In the genomic region with DNA sequence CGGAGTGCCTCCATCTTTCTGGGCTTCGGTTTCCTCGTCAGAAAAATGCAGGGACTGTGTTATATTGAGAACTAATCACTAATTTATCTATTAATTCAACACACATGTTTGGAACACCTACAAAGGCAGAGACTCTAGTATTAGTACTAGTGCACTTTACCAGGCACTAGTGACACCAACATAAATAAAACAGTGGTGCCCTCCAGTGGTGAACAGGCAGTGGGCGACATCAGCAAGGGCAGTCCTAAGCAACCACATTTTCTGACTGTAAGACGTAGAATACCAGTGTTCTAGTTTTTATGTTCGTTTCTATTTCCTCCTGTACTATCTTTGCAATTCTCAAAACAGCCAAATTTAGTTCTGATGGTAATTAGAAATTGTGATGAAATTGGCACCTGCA, we compare ENCODE assay signal across 8 cellular contexts.
A peak's percentile ranks its signal among the peaks of the same experiment; 100 is the strongest.
DNase-seq lines count a peak whose midpoint lies in the region; ATAC-seq, FAIRE-seq and TF ChIP-seq lines count a peak whose summit lies in the region.

No MANE protein-coding gene starts in this region.

- TF ChIP-seq CTCF in A549 (IDR thresholded peaks at IDR 0.05) (peak; percentile 33), H9 (conservative IDR thresholded peaks at IDR 0.05) (peak; percentile 88)

- POLR2A ChIA-PET in A549 (lab: Yijun Ruan, JAX): no interaction called here

- no peaks in the 10 kb centered on the region; the same call in 1 of the 2 replicates for H3K27me3 Mint-ChIP-seq in H9 (ENCODE audit: low read depth)

- ATAC-seq in A549 (peak; percentile 62 to 84; a peak in 4 of 6 replicates), HG03097 (IDR thresholded peaks at IDR 0.05; ENCODE audit: low FRiP score, unreplicated experiment) (no peak)

- no peaks in the 10 kb centered on the region for H3K23me2 ChIP-seq in H9 (ENCODE audit: insufficient read length, low read depth, low read length, poor library complexity, severe bottlenecking)

- H3T11ph ChIP-seq in H9 (ENCODE audit: low read length): no peak overlapping the region

- no peak overlapping the region for H4K5ac ChIP-seq in H9 (ENCODE audit: insufficient read length, low read depth, low read length)

- H2BK15ac ChIP-seq in H9 (ENCODE audit: low read depth, low read length): no peak overlapping the region

- H3K4me2 ChIP-seq in A549 (no peak overlapping the region), H9 (ENCODE audit: insufficient read depth, insufficient read length, low read length) (no peak overlapping the region)

- no peak overlapping the region for H3K27ac Mint-ChIP-seq in H9

- no peak overlapping the region for H2BK20ac ChIP-seq in H9 (ENCODE audit: low read depth, low read length, poor library complexity, severe bottlenecking)

- H3K27ac ChIP-seq in A549 (no peak overlapping the region), H9 (ENCODE audit: insufficient read length, low read depth, low read length) (no peak overlapping the region)

- H3K9me3 ChIP-seq in A549: no peaks in the 10 kb centered on the region
- H3K9me3 ChIP-seq in H9 (ENCODE audit: control insufficient read depth, low read depth, low read length): no peaks in the 10 kb centered on the region

- no peak overlapping the region for H2BK12ac ChIP-seq in H9 (ENCODE audit: insufficient read length, low read depth, low read length)

- no peaks in the 10 kb centered on the region; a peak in 1 of 7 replicates for H3K36me3 Mint-ChIP-seq in H9 (ENCODE audit: insufficient read depth in 1 of 3, low read depth in 3 of 3)

- no peak overlapping the region for H3K18ac ChIP-seq in H9 (ENCODE audit: insufficient read length, low read depth, low read length)

- no peaks in the 10 kb centered on the region for H3K79me1 ChIP-seq in H9 (ENCODE audit: insufficient read depth, low read depth, low read length, poor library complexity, severe bottlenecking)

- peak; percentile 24 to 42 for DNase-seq in A549 (ENCODE audit: low read depth in 1 of 2, low spot score in 1 of 2)
- peak; percentile 41 for DNase-seq in G401 (ENCODE audit: low spot score)
- DNase-seq in H9: peak; percentile 41
- peak; percentile 18 for DNase-seq in NCI-H1092 (lab: John Stamatoyannopoulos, UW)
- peak; percentile 31 to 32 for DNase-seq in activated T-cell treated with anti-CD3 and anti-CD28 coated beads, Interleukin-2, amount 50 U/mL, for 48 hours
- DNase-seq in iris pigment epithelial cell (ENCODE audit: low read depth): peak; percentile 15
- DNase-seq in urothelium cell line (ENCODE audit: low spot score): peak; percentile 44

- no peak overlapping the region for H3K9ac ChIP-seq in H9 (ENCODE audit: extremely low read depth, insufficient read length, low read length)

- no peak overlapping the region for H2BK5ac ChIP-seq in H9 (ENCODE audit: insufficient read length, low read length)

- no peaks in the 10 kb centered on the region for H3K79me2 ChIP-seq in H9 (ENCODE audit: insufficient read depth, low read length)

- TF ChIP-seq POLR2A in A549 (IDR thresholded peaks at IDR 0.05; ENCODE audit: low read length): no peak

- in situ Hi-C loops in G401 (cut with HindIII; ENCODE audit: low sequenced_read_pairs): no loop called here

- H3K4me3 Mint-ChIP-seq in H9: no peak overlapping the region

- no peak overlapping the region for H3K4ac ChIP-seq in H9 (ENCODE audit: low read depth, low read length)

- H3K4me1 ChIP-seq in A549 (peaks cover 15% of the 10 kb centered on the region), H9 (ENCODE audit: insufficient read depth, low read length) (no peaks in the 10 kb centered on the region)

- H3K56ac ChIP-seq in H9 (ENCODE audit: insufficient read length, low read depth, low read length): no peak overlapping the region

- peak in 1 of 2 experiments; percentile 46; a peak in 3 of 5 replicates for TF ChIP-seq RAD21 in A549 (conservative IDR thresholded peaks at IDR 0.05 in 1 of 2, IDR thresholded peaks at IDR 0.05 in 1 of 2)

- no peaks in the 10 kb centered on the region for H3K9me3 Mint-ChIP-seq in H9

- H2AFZ ChIP-seq in H9 (ENCODE audit: low read length): no peak overlapping the region

- no peaks in the 10 kb centered on the region for H4K20me1 ChIP-seq in H9 (ENCODE audit: control insufficient read depth, insufficient read depth, insufficient read length)

- peaks cover 28 to 34% of the 10 kb centered on the region in 2 experiments for H3K4me1 Mint-ChIP-seq in H9

- H3K23ac ChIP-seq in H9 (ENCODE audit: insufficient read length, low read depth, low read length): no peak overlapping the region

- 83% methylated on average over 6 of the region's 6 CpGs for WGBS in A549 (ENCODE audit: missing lambda C conversion rate)
- no CpG with 5 or more reads among the region's 6 CpGs for WGBS in H9 (ENCODE audit: extremely low coverage, insufficient read length, low lambda C conversion rate)

- H3K4me3 ChIP-seq in A549: no peak overlapping the region

- H2AK5ac ChIP-seq in H9 (ENCODE audit: insufficient read length, low read length): no peak overlapping the region

- CTCF ChIA-PET in A549 (lab: Yijun Ruan, JAX): interaction anchor here (0.8 to 0.9 kb wide), 2 partner anchors 17 to 113 kb away, joined by 3 read pairs; no protein-coding TSS in a partner anchor

- H4K8ac ChIP-seq in H9 (replicated peaks; ENCODE audit: insufficient read length, low read depth, low read length): no peak overlapping the region

- no peak for FAIRE-seq in A549 (lab: Jason Lieb, UNC)
- no peak for FAIRE-seq in urothelium cell line (lab: Jason Lieb, UNC)

- no peak overlapping the region for H4K91ac ChIP-seq in H9 (ENCODE audit: insufficient read length, low read depth, low read length)

- H3K14ac ChIP-seq in H9 (ENCODE audit: insufficient read depth, low read length): no peak overlapping the region

- no peaks in the 10 kb centered on the region for H3K27me3 ChIP-seq in H9 (ENCODE audit: insufficient read depth, low read length)

- no peak overlapping the region for H2BK120ac ChIP-seq in H9 (ENCODE audit: low read depth, low read length, poor library complexity, severe bottlenecking)

- no peak for TF ChIP-seq EP300 in A549 (IDR thresholded peaks at IDR 0.05)

TF ChIP-seq in A549, 52 proteins besides CTCF, POLR2A, EP300 and RAD21:
- TF ChIP-seq CEBPB (IDR thresholded peaks at IDR 0.05): no peak
- no peak for TF ChIP-seq ELK1 (IDR thresholded peaks at IDR 0.05; ENCODE audit: low read depth, low read length)
- no peak for TF ChIP-seq USF2 (IDR thresholded peaks at IDR 0.05)
- TF ChIP-seq FOSL2 (IDR thresholded peaks at IDR 0.05): no peak
- TF ChIP-seq FOSL2 (CRISPR knock-in tag; IDR thresholded peaks at IDR 0.05): no peak
- TF ChIP-seq FOXS1 (CRISPR knock-in tag; IDR thresholded peaks at IDR 0.05): no peak
